ENCODE assay signal across 11 cellular contexts in genomic region chr17:78725448-78726021, GRCh38. TPM values are rescaled to one million over a fixed set of nuclear protein-coding genes. Genes with fewer than 3 reads are reported as not detected.
DNase-seq lines count a peak whose midpoint lies in the region; ATAC-seq and TF ChIP-seq lines count a peak whose summit lies in the region.
"Had no signal": no experiment of that assay in that cellular context is flagged by ENCODE, and none has a peak within 500 bp of the region (broad histone marks: within the 10 kb centered on the region; RNA-seq: fewer than 3 reads in every experiment).

No MANE protein-coding gene starts in this region.

- no peak overlapping the region for H3K4me3 ChIP-seq in left lung
- H3K4me3 ChIP-seq: vagina had no signal

- intact Hi-C loops in left lung (cut with DNase I): no loop called here

- H3K36me3 ChIP-seq in left lung: peaks cover 0 to 15% of the 10 kb centered on the region in 2 donors
- H3K36me3 ChIP-seq: vagina had no signal

- peak overlapping the region; percentile 85 for H3K27ac Mint-ChIP-seq in activated naive CD8-positive, alpha-beta T cell
- H3K27ac Mint-ChIP-seq in stimulated activated memory B cell treated with anti-CD40 and anti-IgM and Interleukin-4, amounts not matched to agents 10 μg/mL and 1 μg/mL and 100 μg/mL, for 72 hours: peak overlapping the region; percentile 95
- H3K27ac Mint-ChIP-seq: H9 had no signal

- no peak overlapping the region for H3K27ac ChIP-seq in left lung
- H3K27ac ChIP-seq: vagina had no signal

- H3K36me3 Mint-ChIP-seq in activated naive CD8-positive, alpha-beta T cell: no peaks in the 10 kb centered on the region
- peaks cover 57% of the 10 kb centered on the region for H3K36me3 Mint-ChIP-seq in stimulated activated memory B cell treated with anti-CD40 and anti-IgM and Interleukin-4, amounts not matched to agents 10 μg/mL and 1 μg/mL and 100 μg/mL, for 72 hours

- no peaks in the 10 kb centered on the region for H3K9me3 Mint-ChIP-seq in activated naive CD8-positive, alpha-beta T cell (ENCODE audit: low read depth)
- H3K9me3 Mint-ChIP-seq in stimulated activated memory B cell treated with anti-CD40 and anti-IgM and Interleukin-4, amounts not matched to agents 10 μg/mL and 1 μg/mL and 100 μg/mL, for 72 hours: no peaks in the 10 kb centered on the region
- H3K9me3 Mint-ChIP-seq: H9 had no signal

- H3K9me3 ChIP-seq in left lung: no peaks in the 10 kb centered on the region
- H3K9me3 ChIP-seq: vagina had no signal

- no peaks in the 10 kb centered on the region for H3K27me3 ChIP-seq in left lung
- H3K27me3 ChIP-seq: vagina had no signal

- peak overlapping the region; percentile 75 for H3K4me3 Mint-ChIP-seq in activated naive CD8-positive, alpha-beta T cell
- H3K4me3 Mint-ChIP-seq in stimulated activated memory B cell treated with anti-CD40 and anti-IgM and Interleukin-4, amounts not matched to agents 10 μg/mL and 1 μg/mL and 100 μg/mL, for 72 hours: peak overlapping the region; percentile 61

- peaks cover 28 to 96% of the 10 kb centered on the region in 2 donors for H3K4me1 ChIP-seq in left lung

- no peaks in the 10 kb centered on the region for H3K27me3 Mint-ChIP-seq in activated naive CD8-positive, alpha-beta T cell
- no peaks in the 10 kb centered on the region for H3K27me3 Mint-ChIP-seq in stimulated activated memory B cell treated with anti-CD40 and anti-IgM and Interleukin-4, amounts not matched to agents 10 μg/mL and 1 μg/mL and 100 μg/mL, for 72 hours

- TF ChIP-seq CTCF in left lung (IDR thresholded peaks at IDR 0.05): no peak

- peaks cover 89% of the 10 kb centered on the region for H3K4me1 Mint-ChIP-seq in activated naive CD8-positive, alpha-beta T cell (ENCODE audit: low read depth)
- H3K4me1 Mint-ChIP-seq in stimulated activated memory B cell treated with anti-CD40 and anti-IgM and Interleukin-4, amounts not matched to agents 10 μg/mL and 1 μg/mL and 100 μg/mL, for 72 hours: peaks cover 93% of the 10 kb centered on the region

- in situ Hi-C loops in KBM-7 (cut with MboI; ENCODE audit: low pct_unique_long_range_greater_than_20kb, low sequenced_read_pairs): no loop called here

- DNase-seq in activated CD8-positive, alpha-beta memory T cell treated with anti-CD3 and anti-CD28 coated beads for 24 hours: peak; percentile 68
- DNase-seq in activated CD8-positive, alpha-beta memory T cell treated with anti-CD3 and anti-CD28 coated beads, Interleukin-2, amount 50 U/mL, for 48 hours: no peak
- DNase-seq in KBM-7 (peak; percentile 83), left lung (no peak), NCI-H69 (lab: John Stamatoyannopoulos, UW) (no peak)
- DNase-seq: H9, NCI-H82 had no signal

- peak; percentile 69 for ATAC-seq in stimulated activated memory B cell treated with anti-CD40 and anti-IgM and Interleukin-4, amounts not matched to agents 10 μg/mL and 1 μg/mL and 100 μg/mL, for 72 hours
- ATAC-seq in HG03280 (IDR thresholded peaks at IDR 0.05; ENCODE audit: unreplicated experiment) (no peak), left lung (no peak)

RNA-seq across cellular contexts. Expression of gene CYTH1, which starts 56.5 kb away (rescaled TPM):
- total RNA-seq in left lung: 10 to 100 TPM; 65.1 to 96.1 TPM

Comparison
In these comparisons a context has a peak if more than half of its experiments do, and no peak if none do; other contexts are left out.
1. DNase-seq: peak in activated CD8-positive, alpha-beta memory T cell treated with anti-CD3 and anti-CD28 coated beads for 24 hours (single experiment) and KBM-7 (single experiment); none in activated CD8-positive, alpha-beta memory T cell treated with anti-CD3 and anti-CD28 coated beads, Interleukin-2, amount 50 U/mL, for 48 hours (single experiment), left lung (0 of 2) and NCI-H69 (single experiment).